In the genomic region with DNA sequence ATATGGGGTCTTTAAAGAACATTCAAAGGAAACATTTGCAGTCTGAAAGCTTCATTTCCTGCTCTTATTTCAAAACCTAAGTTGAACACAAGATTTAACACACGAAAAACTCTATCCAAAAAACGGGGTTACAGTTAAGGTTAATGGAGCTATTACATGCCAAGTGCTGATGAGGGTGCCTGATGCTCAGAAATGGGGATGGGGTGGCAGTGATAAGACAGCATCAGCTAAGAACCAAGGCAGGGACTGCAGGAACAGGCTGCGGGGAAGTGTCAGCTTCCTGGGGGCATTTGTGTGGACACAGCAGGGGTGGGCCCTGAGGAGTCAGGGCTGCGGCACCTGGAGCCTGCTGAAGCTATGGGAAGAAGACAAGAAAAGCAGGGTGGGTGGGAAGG, we compare ENCODE assay signal across 11 cellular contexts. TPM values are rescaled to one million over a fixed set of nuclear protein-coding genes. Genes with fewer than 3 reads are reported as not detected.
A peak's percentile ranks its signal among the peaks of the same experiment; 100 is the strongest.
DNase-seq lines count a peak whose midpoint lies in the region; ATAC-seq and TF ChIP-seq lines count a peak whose summit lies in the region.
"Had no signal": no experiment of that assay in that cellular context is flagged by ENCODE, and none has a peak within 500 bp of the region (broad histone marks: within the 10 kb centered on the region; RNA-seq: fewer than 3 reads in every experiment).

No MANE protein-coding gene starts in this region.

- DNase-seq in activated naive CD4-positive, alpha-beta T cell treated with anti-CD3 and anti-CD28 coated beads for 36 hours, result no peak
- no peak for DNase-seq in activated naive CD4-positive, alpha-beta T cell (lab: John Stamatoyannopoulos, UW)
- no peak for DNase-seq in activated naive CD8-positive, alpha-beta T cell treated with anti-CD3 and anti-CD28 coated beads, Interleukin-2, amount 10 ng/mL, durations not matched to agents 7 days and 5 days
- DNase-seq in mesendoderm, result peak; percentile 29
- DNase-seq in upper lobe of left lung, result no peak
- no peak for DNase-seq in SHP77 treated with DMSO at 0.1 percent for 48 hours (lab: John Stamatoyannopoulos, UW)
- DNase-seq: NCI-H2081 had no signal

- peaks cover 43% of the 10 kb centered on the region for H3K79me1 ChIP-seq in mesendoderm (ENCODE audit: low read length)

- H2BK5ac ChIP-seq in mesendoderm (ENCODE audit: low read length), result no peak overlapping the region

- H4K8ac ChIP-seq in mesendoderm (ENCODE audit: low read depth, low read length), result no peak overlapping the region

- CTCF ChIA-PET in activated naive CD4-positive, alpha-beta T cell treated with anti-CD3 and anti-CD28 coated beads for 36 hours (lab: Charles Lee), result interaction anchor here (1.0 to 1.9 kb wide), 4 partner anchors 11 to 73 kb away, joined by 4 to 11 read pairs (median 4); a partner anchor contains a TSS

- H3K4me3 Mint-ChIP-seq in activated naive CD4-positive, alpha-beta T cell treated with anti-CD3 and anti-CD28 coated beads for 36 hours, result peak overlapping the region; percentile 39
- H3K4me3 Mint-ChIP-seq in activated naive CD8-positive, alpha-beta T cell treated with anti-CD3 and anti-CD28 coated beads, Interleukin-2, amount 10 ng/mL, durations not matched to agents 7 days and 5 days, result peak overlapping the region; percentile 83

- no peak overlapping the region for H2BK120ac ChIP-seq in mesendoderm (ENCODE audit: low read depth, low read length)

- TF ChIP-seq EP300 in upper lobe of left lung (IDR thresholded peaks at IDR 0.05), result no peak

- no peaks in the 10 kb centered on the region for H3K9me3 Mint-ChIP-seq in activated naive CD4-positive, alpha-beta T cell treated with anti-CD3 and anti-CD28 coated beads for 36 hours
- no peaks in the 10 kb centered on the region for H3K9me3 Mint-ChIP-seq in activated naive CD8-positive, alpha-beta T cell treated with anti-CD3 and anti-CD28 coated beads, Interleukin-2, amount 10 ng/mL, durations not matched to agents 7 days and 5 days

- no peak overlapping the region for H4K5ac ChIP-seq in mesendoderm (ENCODE audit: low read length)

- no peak overlapping the region for H3K9ac ChIP-seq in mesendoderm (ENCODE audit: low read length)

- H3K4me3 ChIP-seq in mesendoderm (ENCODE audit: low read length) (no peak overlapping the region), upper lobe of left lung (no peak overlapping the region)

- H3K4me1 Mint-ChIP-seq in activated naive CD4-positive, alpha-beta T cell treated with anti-CD3 and anti-CD28 coated beads for 36 hours (ENCODE audit: low read depth), result peaks cover 73% of the 10 kb centered on the region
- H3K4me1 Mint-ChIP-seq in activated naive CD8-positive, alpha-beta T cell treated with anti-CD3 and anti-CD28 coated beads, Interleukin-2, amount 10 ng/mL, durations not matched to agents 7 days and 5 days, result peaks cover 48% of the 10 kb centered on the region

- H2AK5ac ChIP-seq in mesendoderm (ENCODE audit: low read length), result no peak overlapping the region

- H3K27ac ChIP-seq in mesendoderm (ENCODE audit: low read depth, low read length) (no peak overlapping the region), upper lobe of left lung (peak overlapping the region; percentile 75 to 86 (median 80))

- H3K4me1 ChIP-seq in mesendoderm (ENCODE audit: control insufficient read depth, low read depth, low read length) (peaks cover 6% of the 10 kb centered on the region), upper lobe of left lung (peaks cover 42 to 65% (median 57%) of the 10 kb centered on the region in 4 donors)

- no peaks in the 10 kb centered on the region for H3K36me3 ChIP-seq in mesendoderm (ENCODE audit: control insufficient read depth, insufficient read depth, low read length)
- H3K36me3 ChIP-seq in upper lobe of left lung, result no peaks in the 10 kb centered on the region

- ATAC-seq in activated naive CD8-positive, alpha-beta T cell treated with anti-CD3 and anti-CD28 coated beads, Interleukin-2, amount 10 ng/mL, durations not matched to agents 7 days and 5 days (ENCODE audit: low read depth), result peak; percentile 3
- ATAC-seq in upper lobe of left lung (ENCODE audit: low FRiP score in 2 of 2) (no peak), HG02840 (IDR thresholded peaks at IDR 0.05; ENCODE audit: low FRiP score, unreplicated experiment) (no peak), GM19463 (IDR thresholded peaks at IDR 0.05; ENCODE audit: unreplicated experiment) (no peak)

- H3K4ac ChIP-seq in mesendoderm (ENCODE audit: low read depth, low read length), result no peak overlapping the region

- H2BK15ac ChIP-seq in mesendoderm (replicated peaks; ENCODE audit: low read depth), result no peak overlapping the region

- no CpG with 5 or more reads among the region's 4 CpGs for WGBS in mesendoderm (ENCODE audit: extremely low coverage, insufficient coverage, low lambda C conversion rate)
- WGBS in upper lobe of left lung, 2 donors, result 39 to 48% methylated on average over 4 of the region's 4 CpGs

- intact Hi-C loops in activated naive CD4-positive, alpha-beta T cell treated with anti-CD3 and anti-CD28 coated beads for 36 hours (cut with micrococcal nuclease), result no loop called here

- POLR2A ChIA-PET in activated naive CD8-positive, alpha-beta T cell treated with anti-CD3 and anti-CD28 coated beads, Interleukin-2, amount 10 ng/mL, durations not matched to agents 7 days and 5 days (lab: Charles Lee), result interaction anchor here (1.0 to 3.0 kb wide), 2 partner anchors 12 to 34 kb away, joined by 3 to 27 read pairs; a partner anchor contains a TSS

- no peaks in the 10 kb centered on the region for H3K9me3 ChIP-seq in upper lobe of left lung

- no peaks in the 10 kb centered on the region for H3K27me3 Mint-ChIP-seq in activated naive CD4-positive, alpha-beta T cell treated with anti-CD3 and anti-CD28 coated beads for 36 hours (ENCODE audit: low read depth)
- no peaks in the 10 kb centered on the region for H3K27me3 Mint-ChIP-seq in activated naive CD8-positive, alpha-beta T cell treated with anti-CD3 and anti-CD28 coated beads, Interleukin-2, amount 10 ng/mL, durations not matched to agents 7 days and 5 days

- H3K27me3 ChIP-seq in mesendoderm (ENCODE audit: insufficient read depth, low read length, poor library complexity), result no peaks in the 10 kb centered on the region
- H3K27me3 ChIP-seq in upper lobe of left lung, result no peaks in the 10 kb centered on the region

- no peak for TF ChIP-seq POLR2A in upper lobe of left lung (IDR thresholded peaks at IDR 0.05)

- H3K36me3 Mint-ChIP-seq in activated naive CD4-positive, alpha-beta T cell treated with anti-CD3 and anti-CD28 coated beads for 36 hours (ENCODE audit: low read depth), result no peaks in the 10 kb centered on the region
- peaks cover 6% of the 10 kb centered on the region for H3K36me3 Mint-ChIP-seq in activated naive CD8-positive, alpha-beta T cell treated with anti-CD3 and anti-CD28 coated beads, Interleukin-2, amount 10 ng/mL, durations not matched to agents 7 days and 5 days

- H3K79me2 ChIP-seq in mesendoderm (ENCODE audit: control insufficient read depth, insufficient read depth, low read length), result peaks cover 69% of the 10 kb centered on the region

- no peak overlapping the region for H3K4me2 ChIP-seq in mesendoderm (ENCODE audit: low read length)

- H3K18ac ChIP-seq in mesendoderm (ENCODE audit: low read length), result no peak overlapping the region

- no peak overlapping the region for H3K56ac ChIP-seq in mesendoderm (ENCODE audit: low read length)

- TF ChIP-seq CTCF in upper lobe of left lung (IDR thresholded peaks at IDR 0.05), result no peak

- no peak overlapping the region for H3K23ac ChIP-seq in mesendoderm (ENCODE audit: low read length)

- peak overlapping the region; percentile 79 for H3K27ac Mint-ChIP-seq in activated naive CD4-positive, alpha-beta T cell treated with anti-CD3 and anti-CD28 coated beads for 36 hours
- peak overlapping the region; percentile 92 for H3K27ac Mint-ChIP-seq in activated naive CD8-positive, alpha-beta T cell treated with anti-CD3 and anti-CD28 coated beads, Interleukin-2, amount 10 ng/mL, durations not matched to agents 7 days and 5 days

RNA-seq across cellular contexts. Expression of a gene that starts 12.2 kb away (rescaled TPM):
- 10 to 100 TPM; 15.4 to 16.4 TPM for total RNA-seq in activated naive CD4-positive, alpha-beta T cell treated with anti-CD3 and anti-CD28 coated beads for 36 hours
- total RNA-seq in activated naive CD8-positive, alpha-beta T cell treated with anti-CD3 and anti-CD28 coated beads, Interleukin-2, amount 10 ng/mL, durations not matched to agents 7 days and 5 days, result 10 to 100 TPM; 38.0 to 38.3 TPM
- polyA plus RNA-seq in mesendoderm (2013, experiment 1 of 2), result 33.9 TPM
- 32.7 TPM for polyA plus RNA-seq in mesendoderm (2013, experiment 2 of 2)
- total RNA-seq in upper lobe of left lung, result 100 to 1,000 TPM in 1 of 6 donors, 10 to 100 TPM in 5; 65.9 to 101 (median 89.9) TPM

RNA-seq across cellular contexts. Expression of a gene that starts 21.0 kb away (rescaled TPM):
- total RNA-seq in activated naive CD4-positive, alpha-beta T cell treated with anti-CD3 and anti-CD28 coated beads for 36 hours, result not detected
- not detected for total RNA-seq in activated naive CD8-positive, alpha-beta T cell treated with anti-CD3 and anti-CD28 coated beads, Interleukin-2, amount 10 ng/mL, durations not matched to agents 7 days and 5 days
- not detected for polyA plus RNA-seq in mesendoderm (2013, experiment 1 of 2)
- polyA plus RNA-seq in mesendoderm (2013, experiment 2 of 2), result not detected
- not detected for total RNA-seq in upper lobe of left lung
- total RNA-seq: lung microvascular endothelial cell, SK-MEL-5 had no signal

RNA-seq across cellular contexts. Expression of a gene that starts 34.4 kb away (rescaled TPM):
- total RNA-seq in activated naive CD4-positive, alpha-beta T cell treated with anti-CD3 and anti-CD28 coated beads for 36 hours, result 10 to 100 TPM in 1 of 2 experiments, 1 to 10 TPM in 1; 9.9 to 11.0 TPM
- 10 to 100 TPM; 18.5 to 20.3 TPM for total RNA-seq in activated naive CD8-positive, alpha-beta T cell treated with anti-CD3 and anti-CD28 coated beads, Interleukin-2, amount 10 ng/mL, durations not matched to agents 7 days and 5 days
- polyA plus RNA-seq in mesendoderm (2013, experiment 1 of 2), result 10.7 TPM
- polyA plus RNA-seq in mesendoderm (2013, experiment 2 of 2), result 10.3 TPM
- total RNA-seq in upper lobe of left lung, result 10 to 100 TPM; 13.7 to 21.3 (median 16.6) TPM

RNA-seq across cellular contexts. Expression of a gene that starts 40.0 kb away (rescaled TPM):
- total RNA-seq in activated naive CD4-positive, alpha-beta T cell treated with anti-CD3 and anti-CD28 coated beads for 36 hours, result not detected
- not detected for total RNA-seq in activated naive CD8-positive, alpha-beta T cell treated with anti-CD3 and anti-CD28 coated beads, Interleukin-2, amount 10 ng/mL, durations not matched to agents 7 days and 5 days
- 0.04 TPM for polyA plus RNA-seq in mesendoderm (2013, experiment 1 of 2)
- polyA plus RNA-seq in mesendoderm (2013, experiment 2 of 2), result 0.06 TPM
- total RNA-seq in upper lobe of left lung, result not detected
- total RNA-seq: lung microvascular endothelial cell, SK-MEL-5 had no signal
